ENCODE assay signal across 23 cellular contexts in the genomic region with DNA sequence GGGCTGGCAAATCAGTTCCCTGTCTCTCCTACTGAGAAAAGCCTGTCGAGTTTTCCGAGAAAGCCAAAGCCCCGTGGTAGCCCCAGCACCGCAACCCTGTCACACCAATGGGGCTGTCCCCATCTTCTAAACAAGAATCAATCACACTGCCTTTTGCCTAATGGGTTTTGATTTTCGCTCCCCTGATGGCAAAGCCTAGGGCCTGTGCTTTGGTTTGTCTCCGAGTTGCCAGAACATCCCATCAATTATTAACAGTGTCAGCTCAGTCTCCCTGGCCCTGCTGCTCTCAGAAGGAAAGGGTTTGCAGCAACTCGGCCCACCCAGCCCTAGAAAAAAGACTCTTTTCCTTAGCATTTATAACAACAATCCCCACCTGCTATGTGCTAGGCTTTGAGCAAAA. TPM values are rescaled to one million over a fixed set of nuclear protein-coding genes. Genes with fewer than 3 reads are reported as not detected.
"Had no signal": no experiment of that assay in that cellular context is flagged by ENCODE, and none has a peak within 500 bp of the region (broad histone marks: within the 10 kb centered on the region; RNA-seq: fewer than 3 reads in every experiment).

No MANE protein-coding gene starts in this region.

- DNase-seq: effector memory CD8-positive, alpha-beta T cell; foreskin melanocyte; heart right ventricle; hypothalamus; kidney glomerular epithelial cell; left lung; lower lobe of right lung; natural killer cell; nucleus accumbens; sigmoid colon; stimulated activated CD4-positive, alpha-beta T cell treated with anti-CD3 and anti-CD28 coated beads, Interleukin-2, amount 100 ng/mL, for 24 hours; stimulated activated CD4-positive, alpha-beta T cell treated with anti-CD3 and anti-CD28 coated beads, Interleukin-4, amount 100 ng/mL, for 4 hours; stimulated activated naive B cell treated with anti-CD40 and anti-IgM and Interleukin-4, amounts not matched to agents 10 μg/mL and 1 μg/mL and 100 μg/mL, for 72 hours; stimulated activated naive CD8-positive, alpha-beta T cell treated with anti-CD3 and anti-CD28 coated beads, Interleukin-15, amount 100 ng/mL, for 72 hours; substantia nigra; transverse colon had no signal

- H2AFZ ChIP-seq: neural progenitor cell, parathyroid adenoma had no signal

- H3K9me3 ChIP-seq: heart right ventricle, left lung, lower lobe of right lung, prostate gland, sigmoid colon, thoracic aorta, transverse colon had no signal

- H3K9ac ChIP-seq: neural progenitor cell, parathyroid adenoma had no signal

- H3K36me3 ChIP-seq: heart right ventricle, left lung, lower lobe of right lung, neural progenitor cell, prostate gland, thoracic aorta, transverse colon had no signal

- H3K4me3 ChIP-seq: heart right ventricle, left lung, lower lobe of right lung, neural progenitor cell, prostate gland, sigmoid colon, skin epidermis, thoracic aorta, transverse colon had no signal

- H3K4me2 ChIP-seq: neural progenitor cell had no signal

- H3K79me2 ChIP-seq: parathyroid adenoma had no signal

- H3K4me1 ChIP-seq: parathyroid adenoma had no signal

- H3K27ac ChIP-seq: heart right ventricle, left lung, lower lobe of right lung, neural progenitor cell, parathyroid adenoma, prostate gland, sigmoid colon, skin epidermis, thoracic aorta, transverse colon had no signal

RNA-seq across cellular contexts. Expression of a gene that starts 4.2 kb away (rescaled TPM):
- total RNA-seq: epithelial cell of proximal tubule, glomerular endothelial cell had no signal
